17 cellular contexts compared by ENCODE assay signal in the genomic region with DNA sequence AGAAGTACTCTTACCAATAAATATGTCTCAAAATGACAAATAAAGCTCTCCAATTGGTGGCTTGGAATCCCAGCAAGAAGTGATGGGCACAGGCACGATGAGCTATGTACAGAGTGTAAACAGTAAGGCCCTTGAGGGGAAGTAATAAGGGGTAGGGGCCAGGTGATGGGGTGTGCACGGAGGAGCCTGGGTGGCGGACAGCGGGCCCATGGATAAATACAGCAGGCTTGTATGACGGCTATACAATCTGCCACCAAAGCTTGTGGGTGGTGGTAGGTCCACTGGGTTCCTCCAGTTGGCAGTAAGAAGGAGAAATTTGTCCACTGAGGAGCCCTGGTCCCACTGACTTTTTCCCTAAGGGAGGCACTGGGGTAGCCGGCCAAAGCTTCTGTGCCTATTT. TPM values are rescaled to one million over a fixed set of nuclear protein-coding genes. Genes with fewer than 3 reads are reported as not detected.
DNase-seq lines count a peak whose midpoint lies in the region; TF ChIP-seq lines count a peak whose summit lies in the region.
"Had no signal": no experiment of that assay in that cellular context is flagged by ENCODE, and none has a peak within 500 bp of the region (broad histone marks: within the 10 kb centered on the region; RNA-seq: fewer than 3 reads in every experiment).

No MANE protein-coding gene starts in this region.

- TF ChIP-seq CTCF in Caco-2 (IDR thresholded peaks at IDR 0.05; ENCODE audit: insufficient read depth in 1 of 2, low read depth in 1 of 2, low read length in 1 of 2, severe bottlenecking in 1 of 2, unreplicated experiment in 1 of 2) (no peak), HEK293 (tag by site-specific recombination; IDR thresholded peaks at IDR 0.05) (no peak), brain (conservative IDR thresholded peaks at IDR 0.05) (no peak)

- H3K4me1 ChIP-seq in Caco-2 (peaks cover 38% of the 10 kb centered on the region), HEK293 (ENCODE audit: control insufficient read depth, insufficient read depth, low read length) (peaks cover 4% of the 10 kb centered on the region)
- H3K4me1 ChIP-seq: psoas muscle had no signal

- H3K4me1 Mint-ChIP-seq in Caco-2 (ENCODE audit: low read depth, unreplicated experiment) (peaks cover 41% of the 10 kb centered on the region), brain (peaks cover 4% of the 10 kb centered on the region), immature natural killer cell (peaks cover 5 to 10% of the 10 kb centered on the region in 2 donors)

- intact Hi-C loops in Caco-2 (cut with micrococcal nuclease; ENCODE audit: unreplicated experiment): no loop called here
- intact Hi-C loops in posterior vena cava (cut with DNase I): no loop called here

- no peaks in the 10 kb centered on the region for H3K27me3 ChIP-seq in Caco-2 (replicated peaks; ENCODE audit: control insufficient read depth, insufficient read depth, low read length)
- H3K27me3 ChIP-seq: SJCRH30 had no signal

- H3K27ac Mint-ChIP-seq in Caco-2 (ENCODE audit: unreplicated experiment): peak overlapping the region; percentile 95
- no peak overlapping the region for H3K27ac Mint-ChIP-seq in brain
- no peak overlapping the region for H3K27ac Mint-ChIP-seq in immature natural killer cell
- H3K27ac Mint-ChIP-seq: dendritic cell treated with granulocyte-macrophage colony-stimulating factor and Interleukin-4, amounts not matched to agents 40 ng/mL and 50 ng/mL, for 4 days; T-helper 1 cell treated with Interleukin-12 subunit alpha and Interleukin-12 subunit beta and Interleukin-4 antibody, amounts not matched to agents 30 μg/mL and 1 μg/mL, for 36 hours had no signal

- H3K4me3 ChIP-seq in Caco-2 (ENCODE audit: low read depth, low read length): no peak overlapping the region
- H3K4me3 ChIP-seq in HEK293 (ENCODE audit: low read depth, low read length): no peak overlapping the region
- H3K4me3 ChIP-seq: SJCRH30 had no signal

- H3K27ac ChIP-seq in HEK293 (ENCODE audit: extremely low read depth, low read depth, low read length): no peak overlapping the region
- H3K27ac ChIP-seq: psoas muscle, SJCRH30, skin epidermis, VCaP had no signal

- DNase-seq in Caco-2 (no peak), posterior vena cava (ENCODE audit: low spot score) (peak; percentile 70), retina (no peak), immature natural killer cell (no peak), NCI-H510A (lab: John Stamatoyannopoulos, UW) (no peak)
- DNase-seq: NCI-H2081 treated with DMSO at 0.1 percent for 48 hours; psoas muscle; stimulated activated naive CD4-positive, alpha-beta T cell had no signal

- BruUV-seq in Caco-2 (replicated peaks; lab: Mats Ljungman, UMichigan): no TSS peak

- H3K9me3 ChIP-seq in Caco-2 (no peaks in the 10 kb centered on the region), HEK293 (ENCODE audit: control insufficient read depth, insufficient read depth, low read depth, low read length) (no peaks in the 10 kb centered on the region)
- H3K9me3 ChIP-seq: psoas muscle, SJCRH30 had no signal

- H3K9me3 Mint-ChIP-seq in Caco-2 (ENCODE audit: unreplicated experiment) (no peaks in the 10 kb centered on the region), brain (no peaks in the 10 kb centered on the region), immature natural killer cell (no peaks in the 10 kb centered on the region)
- H3K9me3 Mint-ChIP-seq: dendritic cell treated with granulocyte-macrophage colony-stimulating factor and Interleukin-4, amounts not matched to agents 40 ng/mL and 50 ng/mL, for 4 days; T-helper 1 cell treated with Interleukin-12 subunit alpha and Interleukin-12 subunit beta and Interleukin-4 antibody, amounts not matched to agents 30 μg/mL and 1 μg/mL, for 36 hours had no signal

- H3K36me3 Mint-ChIP-seq in Caco-2 (ENCODE audit: insufficient read depth, unreplicated experiment) (peaks cover 6% of the 10 kb centered on the region), brain (no peaks in the 10 kb centered on the region), immature natural killer cell (no peaks in the 10 kb centered on the region)

- H3K27me3 Mint-ChIP-seq in Caco-2 (ENCODE audit: insufficient read depth, unreplicated experiment) (no peaks in the 10 kb centered on the region), brain (peaks cover 62% of the 10 kb centered on the region), immature natural killer cell (ENCODE audit: low read depth in 3 of 3) (peaks cover 4 to 19% (median 9%) of the 10 kb centered on the region in 3 donors)

- H3K4me3 Mint-ChIP-seq in Caco-2 (ENCODE audit: unreplicated experiment) (peak overlapping the region; percentile 84), brain (peak overlapping the region in 3 of 5 experiments; percentile 8 to 41 (median 33)), immature natural killer cell (no peak overlapping the region)

- CTCF ChIA-PET in Caco-2 (lab: Charles Lee): no interaction called here
- CTCF ChIA-PET in HEK293 (lab: Yijun Ruan, JAX): interaction anchor here (0.6 to 1.6 kb wide), 5 partner anchors 14 to 378 kb away, joined by 3 to 4 read pairs (median 3); no protein-coding TSS in a partner anchor

- H3K36me3 ChIP-seq in Caco-2 (ENCODE audit: control insufficient read depth, insufficient read depth, low read length) (no peaks in the 10 kb centered on the region; the same call in 1 of the 2 replicates), HEK293 (ENCODE audit: control insufficient read depth in 2 of 2, insufficient read depth in 1 of 2, low read length in 2 of 2) (no peaks in the 10 kb centered on the region)
- H3K36me3 ChIP-seq: SJCRH30 had no signal

- POLR2A ChIA-PET in Caco-2 (lab: Charles Lee) (no interaction called here), HEK293 (lab: Yijun Ruan, JAX) (no interaction called here)

TF ChIP-seq in HEK293, 187 proteins besides CTCF, POLR2A, EP300 and RAD21:
- TF ChIP-seq ZNF112 (tag by site-specific recombination; IDR thresholded peaks at IDR 0.05) (no peak), ZNF211 (tag by site-specific recombination; IDR thresholded peaks at IDR 0.05; ENCODE audit: low read depth) (no peak), ZNF629 (tag by site-specific recombination; IDR thresholded peaks at IDR 0.05) (no peak), ZNF335 (tag by site-specific recombination; conservative IDR thresholded peaks at IDR 0.05) (0 out of 2 replicates have a peak, but pooled peaks have one; percentile 61), ZBTB7A (tag by site-specific recombination; IDR thresholded peaks at IDR 0.05; ENCODE audit: low read depth) (no peak), GFI1B (tag by site-specific recombination; IDR thresholded peaks at IDR 0.05) (no peak)
- TF ChIP-seq, protein P1, sequence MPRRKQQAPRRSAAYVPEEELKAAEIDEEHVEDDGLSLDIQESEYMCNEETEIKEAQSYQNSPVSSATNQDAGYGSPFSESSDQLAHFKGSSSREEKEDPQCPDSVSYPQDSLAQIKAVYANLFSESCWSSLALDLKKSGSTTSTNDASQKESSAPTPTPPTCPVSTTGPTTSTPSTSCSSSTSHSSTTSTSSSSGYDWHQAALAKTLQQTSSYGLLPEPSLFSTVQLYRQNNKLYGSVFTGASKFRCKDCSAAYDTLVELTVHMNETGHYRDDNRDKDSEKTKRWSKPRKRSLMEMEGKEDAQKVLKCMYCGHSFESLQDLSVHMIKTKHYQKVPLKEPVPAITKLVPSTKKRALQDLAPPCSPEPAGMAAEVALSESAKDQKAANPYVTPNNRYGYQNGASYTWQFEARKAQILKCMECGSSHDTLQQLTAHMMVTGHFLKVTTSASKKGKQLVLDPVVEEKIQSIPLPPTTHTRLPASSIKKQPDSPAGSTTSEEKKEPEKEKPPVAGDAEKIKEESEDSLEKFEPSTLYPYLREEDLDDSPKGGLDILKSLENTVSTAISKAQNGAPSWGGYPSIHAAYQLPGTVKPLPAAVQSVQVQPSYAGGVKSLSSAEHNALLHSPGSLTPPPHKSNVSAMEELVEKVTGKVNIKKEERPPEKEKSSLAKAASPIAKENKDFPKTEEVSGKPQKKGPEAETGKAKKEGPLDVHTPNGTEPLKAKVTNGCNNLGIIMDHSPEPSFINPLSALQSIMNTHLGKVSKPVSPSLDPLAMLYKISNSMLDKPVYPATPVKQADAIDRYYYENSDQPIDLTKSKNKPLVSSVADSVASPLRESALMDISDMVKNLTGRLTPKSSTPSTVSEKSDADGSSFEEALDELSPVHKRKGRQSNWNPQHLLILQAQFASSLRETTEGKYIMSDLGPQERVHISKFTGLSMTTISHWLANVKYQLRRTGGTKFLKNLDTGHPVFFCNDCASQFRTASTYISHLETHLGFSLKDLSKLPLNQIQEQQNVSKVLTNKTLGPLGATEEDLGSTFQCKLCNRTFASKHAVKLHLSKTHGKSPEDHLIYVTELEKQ (tag by site-specific recombination; IDR thresholded peaks at IDR 0.05; ENCODE audit: borderline replicate concordance): no peak
TF ChIP-seq in HEK293: peak in this region for 1.

RNA-seq across cellular contexts. Expression of a gene that starts 28.3 kb away (rescaled TPM):
- 0.86 and 1.2 TPM in 2 replicates for total RNA-seq in Caco-2 (2022)
- polyA plus RNA-seq in brain (ENCODE audit: insufficient read depth, low read depth, low replicate concordance): 0.64 TPM
- 1 to 10 TPM; 1.2 to 1.4 TPM for total RNA-seq in posterior vena cava
- polyA plus RNA-seq in immature natural killer cell: not detected
- total RNA-seq: bronchial epithelial cell, SJCRH30 had no signal
- polyA plus RNA-seq: neural cell had no signal

Comparison
In these comparisons a context has a peak if more than half of its experiments do, and no peak if none do; other contexts are left out.
1. H3K4me3 Mint-ChIP-seq: peak in Caco-2 (single experiment) and brain (3 of 5); none in immature natural killer cell (0 of 5).